ENCODE assay signal across 1 cellular context in the genomic region with DNA sequence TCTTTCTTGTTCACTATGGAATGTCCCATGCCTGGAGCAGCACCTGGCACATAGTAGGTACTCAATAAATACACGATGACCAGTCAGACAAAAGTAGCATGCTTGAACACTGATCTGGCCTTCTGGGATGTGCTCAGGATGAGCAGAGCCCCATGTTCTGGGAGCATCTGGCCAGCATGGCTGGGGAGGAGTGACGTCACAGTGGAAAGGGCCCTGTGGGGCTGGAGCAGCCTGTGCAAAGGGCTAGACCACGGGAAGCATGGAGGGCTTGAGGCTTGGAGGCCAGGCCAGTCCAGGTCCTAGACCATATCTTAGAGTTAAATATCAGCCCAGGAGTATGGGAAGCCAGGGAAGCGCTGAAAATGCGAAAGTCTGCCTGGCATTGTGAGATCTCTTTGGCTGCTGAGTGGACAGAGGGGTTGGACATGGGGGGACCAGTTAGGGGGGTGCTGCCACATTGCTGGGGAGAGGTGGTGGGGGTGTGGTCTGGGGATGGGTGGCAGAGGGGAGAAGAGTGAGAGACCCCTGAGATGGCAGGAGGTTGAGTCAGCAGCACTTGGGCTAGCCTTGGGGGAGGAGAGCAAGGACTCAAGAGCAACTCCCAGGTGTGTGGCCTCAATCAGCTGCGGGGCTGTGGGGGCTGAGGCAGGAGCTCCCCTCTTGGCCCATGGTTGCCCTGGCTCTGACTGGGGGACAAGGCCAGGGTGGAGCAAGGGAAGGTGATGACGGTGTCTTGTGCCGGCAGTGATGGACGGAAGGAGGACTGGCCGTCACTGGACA.
TF ChIP-seq lines count a peak whose summit lies in the region.

No MANE protein-coding gene starts in this region.

TF ChIP-seq in K562, 482 proteins besides CTCF, POLR2A, EP300 and RAD21:
- TF ChIP-seq ATF1 (CRISPR knock-in tag; IDR thresholded peaks at IDR 0.05) (0 out of 2 replicates have a peak, but pooled peaks have one; percentile 18), ATF1 (tag; IDR thresholded peaks at IDR 0.05) (no peak), HNRNPH1 (optimal IDR thresholded peaks at IDR 0.05; ENCODE audit: low read depth, low read length) (no peak), MAFF (IDR thresholded peaks at IDR 0.05; ENCODE audit: low read length) (no peak), CHD4 (IDR thresholded peaks at IDR 0.05; ENCODE audit: insufficient read depth, insufficient replicate concordance, low read depth, low read length, poor library complexity, severe bottlenecking) (no peak), ZKSCAN1 (IDR thresholded peaks at IDR 0.05; ENCODE audit: low read depth, low read length) (peak; percentile 80), TCF7 (IDR thresholded peaks at IDR 0.05; ENCODE audit: borderline replicate concordance) (no peak), TARDBP (IDR thresholded peaks at IDR 0.05) (no peak)
- TF ChIP-seq, protein P1, sequence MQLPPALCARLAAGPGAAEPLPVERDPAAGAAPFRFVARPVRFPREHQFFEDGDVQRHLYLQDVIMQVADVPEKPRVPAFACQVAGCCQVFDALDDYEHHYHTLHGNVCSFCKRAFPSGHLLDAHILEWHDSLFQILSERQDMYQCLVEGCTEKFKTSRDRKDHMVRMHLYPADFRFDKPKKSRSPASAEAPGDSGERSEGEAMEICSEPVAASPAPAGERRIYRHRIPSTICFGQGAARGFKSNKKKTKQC (CRISPR knock-in tag; IDR thresholded peaks at IDR 0.05) = no peak
